ENCODE assay signal across 1 cellular context in the genomic region with DNA sequence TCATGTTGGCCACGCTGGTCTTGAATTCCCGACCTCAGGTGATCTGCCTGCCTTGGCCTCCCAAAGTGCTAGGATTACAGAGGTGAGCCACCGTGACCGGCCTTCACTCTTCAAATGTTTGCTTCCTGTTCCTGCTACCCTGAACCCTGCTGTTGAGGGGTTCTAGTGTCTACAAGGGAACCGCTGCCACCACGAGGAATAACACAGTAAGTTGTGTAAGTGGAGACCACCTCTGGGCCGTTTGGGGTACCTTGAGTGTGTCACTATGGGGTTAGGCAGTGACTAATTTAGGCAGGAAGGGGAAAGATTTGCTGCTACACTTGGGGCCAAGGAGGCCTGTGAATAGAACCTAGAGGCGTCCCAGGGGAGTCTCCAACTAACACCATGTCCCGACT.
TF ChIP-seq lines count a peak whose summit lies in the region.

No MANE protein-coding gene starts in this region.

TF ChIP-seq in HepG2, 621 proteins besides CTCF, POLR2A, EP300 and RAD21 (continued from another document and continues in another):
- TF ChIP-seq, protein P1, sequence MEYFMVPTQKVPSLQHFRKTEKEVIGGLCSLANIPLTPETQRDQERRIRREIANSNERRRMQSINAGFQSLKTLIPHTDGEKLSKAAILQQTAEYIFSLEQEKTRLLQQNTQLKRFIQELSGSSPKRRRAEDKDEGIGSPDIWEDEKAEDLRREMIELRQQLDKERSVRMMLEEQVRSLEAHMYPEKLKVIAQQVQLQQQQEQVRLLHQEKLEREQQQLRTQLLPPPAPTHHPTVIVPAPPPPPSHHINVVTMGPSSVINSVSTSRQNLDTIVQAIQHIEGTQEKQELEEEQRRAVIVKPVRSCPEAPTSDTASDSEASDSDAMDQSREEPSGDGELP (IDR thresholded peaks at IDR 0.05; ENCODE audit: borderline replicate concordance, low read depth), result peak; percentile 21; the same call in 1 of the 2 replicates
- TF ChIP-seq ZFP41 (CRISPR knock-in tag; IDR thresholded peaks at IDR 0.05; ENCODE audit: borderline replicate concordance), result no peak
- TF ChIP-seq ZFP37 (CRISPR knock-in tag; IDR thresholded peaks at IDR 0.05; ENCODE audit: borderline replicate concordance), result no peak
- no peak for TF ChIP-seq IRF2 (CRISPR knock-in tag; IDR thresholded peaks at IDR 0.05)
- TF ChIP-seq, protein P2, sequence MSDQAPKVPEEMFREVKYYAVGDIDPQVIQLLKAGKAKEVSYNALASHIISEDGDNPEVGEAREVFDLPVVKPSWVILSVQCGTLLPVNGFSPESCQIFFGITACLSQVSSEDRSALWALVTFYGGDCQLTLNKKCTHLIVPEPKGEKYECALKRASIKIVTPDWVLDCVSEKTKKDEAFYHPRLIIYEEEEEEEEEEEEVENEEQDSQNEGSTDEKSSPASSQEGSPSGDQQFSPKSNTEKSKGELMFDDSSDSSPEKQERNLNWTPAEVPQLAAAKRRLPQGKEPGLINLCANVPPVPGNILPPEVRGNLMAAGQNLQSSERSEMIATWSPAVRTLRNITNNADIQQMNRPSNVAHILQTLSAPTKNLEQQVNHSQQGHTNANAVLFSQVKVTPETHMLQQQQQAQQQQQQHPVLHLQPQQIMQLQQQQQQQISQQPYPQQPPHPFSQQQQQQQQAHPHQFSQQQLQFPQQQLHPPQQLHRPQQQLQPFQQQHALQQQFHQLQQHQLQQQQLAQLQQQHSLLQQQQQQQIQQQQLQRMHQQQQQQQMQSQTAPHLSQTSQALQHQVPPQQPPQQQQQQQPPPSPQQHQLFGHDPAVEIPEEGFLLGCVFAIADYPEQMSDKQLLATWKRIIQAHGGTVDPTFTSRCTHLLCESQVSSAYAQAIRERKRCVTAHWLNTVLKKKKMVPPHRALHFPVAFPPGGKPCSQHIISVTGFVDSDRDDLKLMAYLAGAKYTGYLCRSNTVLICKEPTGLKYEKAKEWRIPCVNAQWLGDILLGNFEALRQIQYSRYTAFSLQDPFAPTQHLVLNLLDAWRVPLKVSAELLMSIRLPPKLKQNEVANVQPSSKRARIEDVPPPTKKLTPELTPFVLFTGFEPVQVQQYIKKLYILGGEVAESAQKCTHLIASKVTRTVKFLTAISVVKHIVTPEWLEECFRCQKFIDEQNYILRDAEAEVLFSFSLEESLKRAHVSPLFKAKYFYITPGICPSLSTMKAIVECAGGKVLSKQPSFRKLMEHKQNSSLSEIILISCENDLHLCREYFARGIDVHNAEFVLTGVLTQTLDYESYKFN (CRISPR knock-in tag; conservative IDR thresholded peaks at IDR 0.05), result peak; percentile 73
- TF ChIP-seq KDM5B (CRISPR knock-in tag; IDR thresholded peaks at IDR 0.05; ENCODE audit: borderline replicate concordance), result no peak
- 0 out of 2 replicates have a peak, but pooled peaks have one; percentile 29 for TF ChIP-seq ZNF746 (CRISPR knock-in tag; IDR thresholded peaks at IDR 0.05)
- no peak for TF ChIP-seq MTA1 (CRISPR knock-in tag; IDR thresholded peaks at IDR 0.05; ENCODE audit: borderline replicate concordance)
- TF ChIP-seq ELF3 (CRISPR knock-in tag; IDR thresholded peaks at IDR 0.05), result peak; percentile 89
- no peak for TF ChIP-seq TCF7L2 (IDR thresholded peaks at IDR 0.05; ENCODE audit: low read depth, low read length)
- no peak for TF ChIP-seq ZNF468 (CRISPR knock-in tag; IDR thresholded peaks at IDR 0.05)
- TF ChIP-seq ZNF263 (CRISPR knock-in tag; IDR thresholded peaks at IDR 0.05), result no peak; the same call in 1 of the 2 replicates
- TF ChIP-seq ZNF3 (CRISPR knock-in tag; IDR thresholded peaks at IDR 0.05), result 0 out of 2 replicates have a peak, but pooled peaks have one; percentile 8
- no peak for TF ChIP-seq GFI1 (CRISPR knock-in tag; IDR thresholded peaks at IDR 0.05; ENCODE audit: borderline replicate concordance)
- peak; percentile 40; the same call in 1 of the 2 replicates for TF ChIP-seq SP4 (CRISPR knock-in tag; IDR thresholded peaks at IDR 0.05)
- TF ChIP-seq, protein P3, sequence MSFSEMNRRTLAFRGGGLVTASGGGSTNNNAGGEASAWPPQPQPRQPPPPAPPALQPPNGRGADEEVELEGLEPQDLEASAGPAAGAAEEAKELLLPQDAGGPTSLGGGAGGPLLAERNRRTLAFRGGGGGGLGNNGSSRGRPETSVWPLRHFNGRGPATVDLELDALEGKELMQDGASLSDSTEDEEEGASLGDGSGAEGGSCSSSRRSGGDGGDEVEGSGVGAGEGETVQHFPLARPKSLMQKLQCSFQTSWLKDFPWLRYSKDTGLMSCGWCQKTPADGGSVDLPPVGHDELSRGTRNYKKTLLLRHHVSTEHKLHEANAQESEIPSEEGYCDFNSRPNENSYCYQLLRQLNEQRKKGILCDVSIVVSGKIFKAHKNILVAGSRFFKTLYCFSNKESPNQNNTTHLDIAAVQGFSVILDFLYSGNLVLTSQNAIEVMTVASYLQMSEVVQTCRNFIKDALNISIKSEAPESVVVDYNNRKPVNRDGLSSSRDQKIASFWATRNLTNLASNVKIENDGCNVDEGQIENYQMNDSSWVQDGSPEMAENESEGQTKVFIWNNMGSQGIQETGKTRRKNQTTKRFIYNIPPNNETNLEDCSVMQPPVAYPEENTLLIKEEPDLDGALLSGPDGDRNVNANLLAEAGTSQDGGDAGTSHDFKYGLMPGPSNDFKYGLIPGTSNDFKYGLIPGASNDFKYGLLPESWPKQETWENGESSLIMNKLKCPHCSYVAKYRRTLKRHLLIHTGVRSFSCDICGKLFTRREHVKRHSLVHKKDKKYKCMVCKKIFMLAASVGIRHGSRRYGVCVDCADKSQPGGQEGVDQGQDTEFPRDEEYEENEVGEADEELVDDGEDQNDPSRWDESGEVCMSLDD (CRISPR knock-in tag; IDR thresholded peaks at IDR 0.05; ENCODE audit: borderline replicate concordance), result peak; percentile 96
- no peak for TF ChIP-seq CAMTA2 (CRISPR knock-in tag; IDR thresholded peaks at IDR 0.05; ENCODE audit: borderline replicate concordance)
- TF ChIP-seq, protein P4, sequence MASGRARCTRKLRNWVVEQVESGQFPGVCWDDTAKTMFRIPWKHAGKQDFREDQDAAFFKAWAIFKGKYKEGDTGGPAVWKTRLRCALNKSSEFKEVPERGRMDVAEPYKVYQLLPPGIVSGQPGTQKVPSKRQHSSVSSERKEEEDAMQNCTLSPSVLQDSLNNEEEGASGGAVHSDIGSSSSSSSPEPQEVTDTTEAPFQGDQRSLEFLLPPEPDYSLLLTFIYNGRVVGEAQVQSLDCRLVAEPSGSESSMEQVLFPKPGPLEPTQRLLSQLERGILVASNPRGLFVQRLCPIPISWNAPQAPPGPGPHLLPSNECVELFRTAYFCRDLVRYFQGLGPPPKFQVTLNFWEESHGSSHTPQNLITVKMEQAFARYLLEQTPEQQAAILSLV (CRISPR knock-in tag; IDR thresholded peaks at IDR 0.05; ENCODE audit: borderline replicate concordance), result no peak
- no peak for TF ChIP-seq CEBPB (IDR thresholded peaks at IDR 0.05; ENCODE audit: borderline replicate concordance, low read depth, low read length)
- peak; percentile 27; the same call in 1 of the 2 replicates for TF ChIP-seq ZSCAN9 (CRISPR knock-in tag; IDR thresholded peaks at IDR 0.05; ENCODE audit: borderline replicate concordance)
- TF ChIP-seq KAT2B (IDR thresholded peaks at IDR 0.05; ENCODE audit: borderline replicate concordance, low read depth, low read length), result no peak
- TF ChIP-seq ZNF616 (CRISPR knock-in tag; IDR thresholded peaks at IDR 0.05; ENCODE audit: low read depth), result no peak
- peak; percentile 42; the same call in 1 of the 2 replicates for TF ChIP-seq HOXA3 (CRISPR knock-in tag; IDR thresholded peaks at IDR 0.05)
- TF ChIP-seq, protein P5, sequence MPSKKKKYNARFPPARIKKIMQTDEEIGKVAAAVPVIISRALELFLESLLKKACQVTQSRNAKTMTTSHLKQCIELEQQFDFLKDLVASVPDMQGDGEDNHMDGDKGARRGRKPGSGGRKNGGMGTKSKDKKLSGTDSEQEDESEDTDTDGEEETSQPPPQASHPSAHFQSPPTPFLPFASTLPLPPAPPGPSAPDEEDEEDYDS (CRISPR knock-in tag; IDR thresholded peaks at IDR 0.05), result 0 out of 2 replicates have a peak, but pooled peaks have one; percentile 47
- no peak for TF ChIP-seq ZNF431 (CRISPR knock-in tag; IDR thresholded peaks at IDR 0.05; ENCODE audit: borderline replicate concordance, low read depth)
- no peak for TF ChIP-seq ZNF83 (CRISPR knock-in tag; IDR thresholded peaks at IDR 0.05; ENCODE audit: borderline replicate concordance)
- no peak for TF ChIP-seq EEA1 (CRISPR knock-in tag; IDR thresholded peaks at IDR 0.05; ENCODE audit: borderline replicate concordance)
- TF ChIP-seq ARNTL (CRISPR knock-in tag; IDR thresholded peaks at IDR 0.05), result peak; percentile 45; the same call in 1 of the 2 replicates
- TF ChIP-seq XBP1 (CRISPR knock-in tag; IDR thresholded peaks at IDR 0.05), result no peak
- TF ChIP-seq KLF16 (CRISPR knock-in tag; IDR thresholded peaks at IDR 0.05), result peak in 1 of 2 experiments; percentile 41; a peak in 1 of 4 replicates
- peak; percentile 83 for TF ChIP-seq RXRB (CRISPR knock-in tag; IDR thresholded peaks at IDR 0.05; ENCODE audit: borderline replicate concordance)
- TF ChIP-seq ZBTB7A (CRISPR knock-in tag; IDR thresholded peaks at IDR 0.05), result 0 out of 2 replicates have a peak, but pooled peaks have one; percentile 17
- TF ChIP-seq, protein P6, sequence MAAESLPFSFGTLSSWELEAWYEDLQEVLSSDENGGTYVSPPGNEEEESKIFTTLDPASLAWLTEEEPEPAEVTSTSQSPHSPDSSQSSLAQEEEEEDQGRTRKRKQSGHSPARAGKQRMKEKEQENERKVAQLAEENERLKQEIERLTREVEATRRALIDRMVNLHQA (CRISPR knock-in tag; IDR thresholded peaks at IDR 0.05), result no peak
- TF ChIP-seq ZNF121 (CRISPR knock-in tag; IDR thresholded peaks at IDR 0.05), result peak; percentile 20; the same call in 1 of the 2 replicates
- TF ChIP-seq ZNF878 (CRISPR knock-in tag; IDR thresholded peaks at IDR 0.05), result no peak
- TF ChIP-seq ELF1 (CRISPR knock-in tag; IDR thresholded peaks at IDR 0.05), result peak; percentile 61; the same call in 1 of the 2 replicates
- TF ChIP-seq STAG1 (CRISPR knock-in tag; IDR thresholded peaks at IDR 0.05), result peak; percentile 38
- TF ChIP-seq ZNF552 (CRISPR knock-in tag; IDR thresholded peaks at IDR 0.05; ENCODE audit: borderline replicate concordance), result no peak
- TF ChIP-seq, protein P7, sequence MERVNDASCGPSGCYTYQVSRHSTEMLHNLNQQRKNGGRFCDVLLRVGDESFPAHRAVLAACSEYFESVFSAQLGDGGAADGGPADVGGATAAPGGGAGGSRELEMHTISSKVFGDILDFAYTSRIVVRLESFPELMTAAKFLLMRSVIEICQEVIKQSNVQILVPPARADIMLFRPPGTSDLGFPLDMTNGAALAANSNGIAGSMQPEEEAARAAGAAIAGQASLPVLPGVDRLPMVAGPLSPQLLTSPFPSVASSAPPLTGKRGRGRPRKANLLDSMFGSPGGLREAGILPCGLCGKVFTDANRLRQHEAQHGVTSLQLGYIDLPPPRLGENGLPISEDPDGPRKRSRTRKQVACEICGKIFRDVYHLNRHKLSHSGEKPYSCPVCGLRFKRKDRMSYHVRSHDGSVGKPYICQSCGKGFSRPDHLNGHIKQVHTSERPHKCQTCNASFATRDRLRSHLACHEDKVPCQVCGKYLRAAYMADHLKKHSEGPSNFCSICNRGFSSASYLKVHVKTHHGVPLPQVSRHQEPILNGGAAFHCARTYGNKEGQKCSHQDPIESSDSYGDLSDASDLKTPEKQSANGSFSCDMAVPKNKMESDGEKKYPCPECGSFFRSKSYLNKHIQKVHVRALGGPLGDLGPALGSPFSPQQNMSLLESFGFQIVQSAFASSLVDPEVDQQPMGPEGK (CRISPR knock-in tag; IDR thresholded peaks at IDR 0.05), result peak; percentile 9; the same call in 1 of the 2 replicates
- TF ChIP-seq MZF1 (CRISPR knock-in tag; IDR thresholded peaks at IDR 0.05; ENCODE audit: borderline replicate concordance), result no peak
- no peak; the same call in 1 of the 2 replicates for TF ChIP-seq GATAD2A (CRISPR knock-in tag; IDR thresholded peaks at IDR 0.05)
- peak; percentile 44; the same call in 1 of the 2 replicates for TF ChIP-seq ZNF331 (CRISPR knock-in tag; IDR thresholded peaks at IDR 0.05)
- no peak for TF ChIP-seq NCOR1 (IDR thresholded peaks at IDR 0.05; ENCODE audit: borderline replicate concordance, low read length)
- TF ChIP-seq GABPA (IDR thresholded peaks at IDR 0.05; ENCODE audit: low read depth, low read length), result 0 out of 2 replicates have a peak, but pooled peaks have one; percentile 16
- peak; percentile 41 for TF ChIP-seq GABPA (CRISPR knock-in tag; IDR thresholded peaks at IDR 0.05; ENCODE audit: low read depth)
- TF ChIP-seq KLF11 (CRISPR knock-in tag; IDR thresholded peaks at IDR 0.05), result peak; percentile 70
- TF ChIP-seq, protein P8, sequence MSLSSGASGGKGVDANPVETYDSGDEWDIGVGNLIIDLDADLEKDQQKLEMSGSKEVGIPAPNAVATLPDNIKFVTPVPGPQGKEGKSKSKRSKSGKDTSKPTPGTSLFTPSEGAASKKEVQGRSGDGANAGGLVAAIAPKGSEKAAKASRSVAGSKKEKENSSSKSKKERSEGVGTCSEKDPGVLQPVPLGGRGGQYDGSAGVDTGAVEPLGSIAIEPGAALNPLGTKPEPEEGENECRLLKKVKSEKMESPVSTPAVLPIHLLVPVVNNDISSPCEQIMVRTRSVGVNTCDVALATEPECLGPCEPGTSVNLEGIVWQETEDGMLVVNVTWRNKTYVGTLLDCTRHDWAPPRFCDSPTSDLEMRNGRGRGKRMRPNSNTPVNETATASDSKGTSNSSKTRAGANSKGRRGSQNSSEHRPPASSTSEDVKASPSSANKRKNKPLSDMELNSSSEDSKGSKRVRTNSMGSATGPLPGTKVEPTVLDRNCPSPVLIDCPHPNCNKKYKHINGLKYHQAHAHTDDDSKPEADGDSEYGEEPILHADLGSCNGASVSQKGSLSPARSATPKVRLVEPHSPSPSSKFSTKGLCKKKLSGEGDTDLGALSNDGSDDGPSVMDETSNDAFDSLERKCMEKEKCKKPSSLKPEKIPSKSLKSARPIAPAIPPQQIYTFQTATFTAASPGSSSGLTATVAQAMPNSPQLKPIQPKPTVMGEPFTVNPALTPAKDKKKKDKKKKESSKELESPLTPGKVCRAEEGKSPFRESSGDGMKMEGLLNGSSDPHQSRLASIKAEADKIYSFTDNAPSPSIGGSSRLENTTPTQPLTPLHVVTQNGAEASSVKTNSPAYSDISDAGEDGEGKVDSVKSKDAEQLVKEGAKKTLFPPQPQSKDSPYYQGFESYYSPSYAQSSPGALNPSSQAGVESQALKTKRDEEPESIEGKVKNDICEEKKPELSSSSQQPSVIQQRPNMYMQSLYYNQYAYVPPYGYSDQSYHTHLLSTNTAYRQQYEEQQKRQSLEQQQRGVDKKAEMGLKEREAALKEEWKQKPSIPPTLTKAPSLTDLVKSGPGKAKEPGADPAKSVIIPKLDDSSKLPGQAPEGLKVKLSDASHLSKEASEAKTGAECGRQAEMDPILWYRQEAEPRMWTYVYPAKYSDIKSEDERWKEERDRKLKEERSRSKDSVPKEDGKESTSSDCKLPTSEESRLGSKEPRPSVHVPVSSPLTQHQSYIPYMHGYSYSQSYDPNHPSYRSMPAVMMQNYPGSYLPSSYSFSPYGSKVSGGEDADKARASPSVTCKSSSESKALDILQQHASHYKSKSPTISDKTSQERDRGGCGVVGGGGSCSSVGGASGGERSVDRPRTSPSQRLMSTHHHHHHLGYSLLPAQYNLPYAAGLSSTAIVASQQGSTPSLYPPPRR (CRISPR knock-in tag; IDR thresholded peaks at IDR 0.05; ENCODE audit: borderline replicate concordance), result 0 out of 2 replicates have a peak, but pooled peaks have one; percentile 37
- TF ChIP-seq ZNF614 (CRISPR knock-in tag; IDR thresholded peaks at IDR 0.05; ENCODE audit: borderline replicate concordance), result peak; percentile 13; the same call in 1 of the 2 replicates
- TF ChIP-seq ZNF543 (CRISPR knock-in tag; IDR thresholded peaks at IDR 0.05), result peak; percentile 82; the same call in 1 of the 2 replicates
- no peak for TF ChIP-seq MAFK (conservative IDR thresholded peaks at IDR 0.05 in 1 of 2, IDR thresholded peaks at IDR 0.05 in 1 of 2; ENCODE audit: low read length in 2 of 2)
- peak; percentile 15; the same call in 1 of the 2 replicates for TF ChIP-seq KLF12 (CRISPR knock-in tag; IDR thresholded peaks at IDR 0.05; ENCODE audit: borderline replicate concordance)
